ENCODE assay signal across 8 cellular contexts in genomic region chr19:18322318-18322758, GRCh38. TPM values are rescaled to one million over a fixed set of nuclear protein-coding genes. Genes with fewer than 3 reads are reported as not detected.
DNase-seq lines count a peak whose midpoint lies in the region; ATAC-seq and TF ChIP-seq lines count a peak whose summit lies in the region.

No MANE protein-coding gene starts in this region.

- H3K27ac Mint-ChIP-seq in activated CD4-positive, alpha-beta T cell treated with anti-CD3 and anti-CD28 coated beads, Interleukin-2, amount 10 ng/mL, durations not matched to agents 7 days and 5 days: peak overlapping the region; percentile 97

- no peak overlapping the region for H2BK15ac ChIP-seq in neuronal stem cell (ENCODE audit: low read length)

- H2AK5ac ChIP-seq in neuronal stem cell (ENCODE audit: low read depth, low read length): no peak overlapping the region

- no peak overlapping the region for H2BK5ac ChIP-seq in neuronal stem cell (ENCODE audit: low read length)

- peak overlapping the region; percentile 3 for H4K8ac ChIP-seq in neuronal stem cell (ENCODE audit: low read depth, low read length)

- H3K14ac ChIP-seq in neuronal stem cell (ENCODE audit: low read length): peak overlapping the region; percentile 5

- H3K23ac ChIP-seq in neuronal stem cell (ENCODE audit: low read depth, low read length, poor library complexity): no peak overlapping the region

- peaks cover 38% of the 10 kb centered on the region for H3K36me3 Mint-ChIP-seq in activated CD4-positive, alpha-beta T cell treated with anti-CD3 and anti-CD28 coated beads, Interleukin-2, amount 10 ng/mL, durations not matched to agents 7 days and 5 days (ENCODE audit: low read depth)

- no CpG with 5 or more reads among the region's 7 CpGs for WGBS in neuronal stem cell (ENCODE audit: extremely low coverage in 2 of 2, insufficient read length in 2 of 2, insufficient replicate concordance in 1 of 2), 2 donors

- POLR2A ChIA-PET in activated CD4-positive, alpha-beta T cell treated with anti-CD3 and anti-CD28 coated beads, Interleukin-2, amount 10 ng/mL, durations not matched to agents 7 days and 5 days (lab: Charles Lee): interaction anchor here (1.0 to 3.4 kb wide), 5 partner anchors 17 to 47 kb away, joined by 4 to 85 read pairs (median 9); partner anchors contain the start of gene JUND

- no peaks in the 10 kb centered on the region for H3K9me3 Mint-ChIP-seq in activated CD4-positive, alpha-beta T cell treated with anti-CD3 and anti-CD28 coated beads, Interleukin-2, amount 10 ng/mL, durations not matched to agents 7 days and 5 days

- no peak overlapping the region for H3K4ac ChIP-seq in neuronal stem cell (ENCODE audit: low read length)

- peaks cover 3% of the 10 kb centered on the region for H4K20me1 ChIP-seq in Loucy (ENCODE audit: insufficient read depth, low read length, poor library complexity, severe bottlenecking)

- DNase-seq in activated T-cell treated with anti-CD3 and anti-CD28 coated beads for 4 hours: peak; percentile 14
- DNase-seq in activated T-cell treated with anti-CD3 and anti-CD28 coated beads, Interleukin-2, amount 50 U/mL, for 1 hour: no peak
- peak; percentile 59 for DNase-seq in activated CD4-positive, alpha-beta T cell treated with anti-CD3 and anti-CD28 coated beads, Interleukin-2, amount 10 ng/mL, durations not matched to agents 7 days and 5 days
- peak; percentile 55 for DNase-seq in fibroblast of pulmonary artery (ENCODE audit: low read depth)
- no peak for DNase-seq in neuronal stem cell (ENCODE audit: low spot score)
- no peak for DNase-seq in HPDE6-E6E7 (ENCODE audit: extremely low spot score)

- H3K9me2 ChIP-seq in Loucy (replicated peaks; ENCODE audit: low read depth, low read length): no peaks in the 10 kb centered on the region

- no peaks in the 10 kb centered on the region for H3K27me3 Mint-ChIP-seq in activated CD4-positive, alpha-beta T cell treated with anti-CD3 and anti-CD28 coated beads, Interleukin-2, amount 10 ng/mL, durations not matched to agents 7 days and 5 days

- H3K9me3 ChIP-seq in Loucy (ENCODE audit: insufficient read depth, low read depth, low read length): no peaks in the 10 kb centered on the region
- no peaks in the 10 kb centered on the region for H3K9me3 ChIP-seq in neuronal stem cell (replicated peaks in 1 of 2; ENCODE audit: control insufficient read depth in 2 of 2, insufficient read depth in 1 of 2, low read depth in 1 of 2, low read length in 2 of 2)

- H3K27ac ChIP-seq in neuronal stem cell (replicated peaks; ENCODE audit: low read length): peak overlapping the region; percentile 71

- peak overlapping the region; percentile 99 for H3K4me2 ChIP-seq in Loucy (ENCODE audit: low read depth, low read length, poor library complexity, severe bottlenecking)
- H3K4me2 ChIP-seq in neuronal stem cell (ENCODE audit: insufficient read depth, low read length, poor library complexity, severe bottlenecking): peak overlapping the region; percentile 62

- peak overlapping the region; percentile 93 for H3K4me3 Mint-ChIP-seq in activated CD4-positive, alpha-beta T cell treated with anti-CD3 and anti-CD28 coated beads, Interleukin-2, amount 10 ng/mL, durations not matched to agents 7 days and 5 days

- CTCF ChIA-PET in activated CD4-positive, alpha-beta T cell treated with anti-CD3 and anti-CD28 coated beads, Interleukin-2, amount 10 ng/mL, durations not matched to agents 7 days and 5 days (lab: Charles Lee): interaction anchor here (0.6 to 13.8 kb wide), 19 partner anchors 10 to 581 kb away, joined by 3 to 229 read pairs (median 4); partner anchors contain the start of genes JUND and SSBP4

- H3K4me3 ChIP-seq in Loucy (ENCODE audit: low read length, poor library complexity, severe bottlenecking) (peak overlapping the region; percentile 89), fibroblast of pulmonary artery (replicated peaks; ENCODE audit: low read depth, low read length) (peak overlapping the region; percentile 83), neuronal stem cell (ENCODE audit: low read length in 2 of 2) (peak overlapping the region; percentile 93 to 95)

- no peak overlapping the region for H2BK12ac ChIP-seq in neuronal stem cell (ENCODE audit: low read length)

- peaks cover 43% of the 10 kb centered on the region for H3K79me2 ChIP-seq in Loucy (ENCODE audit: insufficient read depth, low read length)

- H3K79me1 ChIP-seq in neuronal stem cell (ENCODE audit: low read depth, low read length): peaks cover 20% of the 10 kb centered on the region

- H2AFZ ChIP-seq in Loucy (ENCODE audit: low read length): peak overlapping the region; percentile 53; the same call in 1 of the 2 replicates
- H2AFZ ChIP-seq in neuronal stem cell (ENCODE audit: low read length): peak overlapping the region; percentile 81

- H3K27me3 ChIP-seq in Loucy (ENCODE audit: insufficient read depth, low read length, poor library complexity, severe bottlenecking) (no peaks in the 10 kb centered on the region), neuronal stem cell (ENCODE audit: control insufficient read depth in 3 of 3, insufficient read depth in 3 of 3, low read depth in 1 of 3, low read length in 3 of 3) (no peaks in the 10 kb centered on the region)

- H2BK120ac ChIP-seq in neuronal stem cell (ENCODE audit: low read depth, low read length): no peak overlapping the region

- H3K4me1 ChIP-seq in Loucy (ENCODE audit: insufficient read depth, low read length, poor library complexity, severe bottlenecking): peaks cover 59% of the 10 kb centered on the region
- peaks cover 8 to 9% of the 10 kb centered on the region in 2 donors for H3K4me1 ChIP-seq in neuronal stem cell (ENCODE audit: control insufficient read depth in 2 of 2, insufficient read depth in 1 of 2, low read depth in 1 of 2, low read length in 2 of 2)

- H4K91ac ChIP-seq in neuronal stem cell (ENCODE audit: low read depth, low read length, poor library complexity): no peak overlapping the region

- H3K36me3 ChIP-seq in Loucy (ENCODE audit: insufficient read depth, low read length): no peaks in the 10 kb centered on the region
- peaks cover 9 to 32% of the 10 kb centered on the region in 2 donors for H3K36me3 ChIP-seq in neuronal stem cell (replicated peaks in 1 of 2; ENCODE audit: control insufficient read depth in 2 of 2, insufficient read depth in 2 of 2, low read length in 2 of 2)

- no peak for ATAC-seq in GM21576 (IDR thresholded peaks at IDR 0.05; ENCODE audit: unreplicated experiment)

- peaks cover 15% of the 10 kb centered on the region for H3F3A ChIP-seq in Loucy (ENCODE audit: low read depth)

- peak overlapping the region; percentile 98 for H3K18ac ChIP-seq in neuronal stem cell (ENCODE audit: low read length)

- H3K4me1 Mint-ChIP-seq in activated CD4-positive, alpha-beta T cell treated with anti-CD3 and anti-CD28 coated beads, Interleukin-2, amount 10 ng/mL, durations not matched to agents 7 days and 5 days: peaks cover 61% of the 10 kb centered on the region

- TF ChIP-seq CTCF in Loucy (conservative IDR thresholded peaks at IDR 0.05; ENCODE audit: low read length) (peak; percentile 53), fibroblast of pulmonary artery (IDR thresholded peaks at IDR 0.05; ENCODE audit: low read length, missing control alignments) (peak; percentile 8)

- H3K9ac ChIP-seq in Loucy (ENCODE audit: low read depth, low read length, poor library complexity, severe bottlenecking) (peak overlapping the region; percentile 100), neuronal stem cell (ENCODE audit: low read depth, low read length, poor library complexity) (no peak overlapping the region)

RNA-seq across cellular contexts. Expression of gene LSM4, which starts 0.5 kb away (rescaled TPM):
- total RNA-seq in activated CD4-positive, alpha-beta T cell treated with anti-CD3 and anti-CD28 coated beads, Interleukin-2, amount 10 ng/mL, durations not matched to agents 7 days and 5 days: 100 to 1,000 TPM; 156 to 181 TPM
- 355 TPM for polyA plus RNA-seq in neuronal stem cell (2013, experiment 1 of 2)
- polyA plus RNA-seq in neuronal stem cell (2013, experiment 2 of 2): 349 TPM

RNA-seq across cellular contexts. Expression of gene PGPEP1, which starts 18.1 kb away (rescaled TPM):
- total RNA-seq in activated CD4-positive, alpha-beta T cell treated with anti-CD3 and anti-CD28 coated beads, Interleukin-2, amount 10 ng/mL, durations not matched to agents 7 days and 5 days: 10 to 100 TPM; 24.1 to 24.8 TPM
- 10.5 TPM for polyA plus RNA-seq in neuronal stem cell (2013, experiment 1 of 2)
- 10.8 TPM for polyA plus RNA-seq in neuronal stem cell (2013, experiment 2 of 2)

RNA-seq across cellular contexts. Expression of gene JUND, which starts 40.9 kb away (rescaled TPM):
- total RNA-seq in activated CD4-positive, alpha-beta T cell treated with anti-CD3 and anti-CD28 coated beads, Interleukin-2, amount 10 ng/mL, durations not matched to agents 7 days and 5 days: 100 to 1,000 TPM; 343 to 347 TPM
- polyA plus RNA-seq in neuronal stem cell (2013, experiment 1 of 2): 126 TPM
- 119 TPM for polyA plus RNA-seq in neuronal stem cell (2013, experiment 2 of 2)

RNA-seq across cellular contexts. Expression of gene IQCN, which starts 48.1 kb away (rescaled TPM):
- 1 to 10 TPM; 6.3 to 7.2 TPM for total RNA-seq in activated CD4-positive, alpha-beta T cell treated with anti-CD3 and anti-CD28 coated beads, Interleukin-2, amount 10 ng/mL, durations not matched to agents 7 days and 5 days
- polyA plus RNA-seq in neuronal stem cell (2013, experiment 1 of 2): 0.81 TPM
- polyA plus RNA-seq in neuronal stem cell (2013, experiment 2 of 2): 1.1 TPM

Comparison
In these comparisons a context has a peak if more than half of its experiments do, and no peak if none do; other contexts are left out.
1. DNase-seq: peak in activated T-cell treated with anti-CD3 and anti-CD28 coated beads for 4 hours (single experiment), activated CD4-positive, alpha-beta T cell treated with anti-CD3 and anti-CD28 coated beads, Interleukin-2, amount 10 ng/mL, durations not matched to agents 7 days and 5 days (single experiment) and fibroblast of pulmonary artery (single experiment); none in activated T-cell treated with anti-CD3 and anti-CD28 coated beads, Interleukin-2, amount 50 U/mL, for 1 hour (single experiment), neuronal stem cell (single experiment) and HPDE6-E6E7 (single experiment).
2. Peak in every context shown above with its lines, with median percentiles within 50 percentile points of each other: H3K4me3 ChIP-seq.